1 cellular context compared by ENCODE assay signal in the genomic region with DNA sequence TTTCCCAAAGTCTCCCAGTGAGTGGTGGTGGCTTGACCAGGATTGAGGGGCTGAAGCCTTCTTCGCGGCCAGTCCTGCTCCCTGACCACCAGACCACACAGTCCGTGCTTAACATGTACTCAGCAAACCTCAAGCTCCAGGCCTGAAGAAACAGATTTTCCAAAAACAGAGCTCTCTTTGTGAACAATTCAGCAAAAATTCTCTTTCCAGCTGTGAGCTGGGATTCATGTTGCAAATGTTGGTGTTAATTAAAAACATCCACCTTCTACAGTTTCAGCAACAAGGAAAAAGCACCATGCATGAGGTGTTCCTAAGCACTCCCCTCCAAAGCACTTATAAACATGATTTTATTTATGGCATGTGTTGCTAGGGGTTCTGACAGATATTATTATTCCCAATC.
TF ChIP-seq lines count a peak whose summit lies in the region.

No MANE protein-coding gene starts in this region.

TF ChIP-seq in SK-N-SH, 30 proteins besides CTCF, POLR2A, EP300 and RAD21 (continued from another document):
- TF ChIP-seq GABPA (IDR thresholded peaks at IDR 0.05; ENCODE audit: low read depth) (no peak), FOSL2 (IDR thresholded peaks at IDR 0.05; ENCODE audit: borderline replicate concordance, low read depth) (no peak), ZBTB33 (IDR thresholded peaks at IDR 0.05; ENCODE audit: borderline replicate concordance, low read depth) (no peak), GATA2 (CRISPR knock-in tag; IDR thresholded peaks at IDR 0.05) (no peak)
TF ChIP-seq in SK-N-SH: peak in this region for 0.
